In the genomic region with DNA sequence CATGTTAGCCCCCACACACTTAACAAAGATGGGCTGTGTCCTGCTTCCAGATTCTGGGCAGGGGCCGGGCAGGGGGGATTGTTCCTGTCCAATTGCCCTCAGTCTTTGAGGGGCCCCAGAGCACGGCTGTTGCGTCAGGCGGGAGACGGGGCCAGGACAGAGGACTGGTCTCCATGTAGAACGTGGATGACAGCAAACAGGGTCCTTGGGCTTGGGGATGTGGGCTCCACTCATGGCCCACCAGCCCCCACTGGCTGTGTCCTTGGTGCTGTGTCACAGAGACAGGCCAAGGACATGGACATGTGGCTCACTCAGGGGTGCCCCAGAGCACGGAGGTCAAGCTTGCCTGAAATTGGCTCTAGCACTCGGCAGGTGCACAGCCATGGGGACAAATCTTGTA, we compare ENCODE assay signal across 16 cellular contexts. TPM values are rescaled to one million over a fixed set of nuclear protein-coding genes. Genes with fewer than 3 reads are reported as not detected.
"Had no signal": no experiment of that assay in that cellular context is flagged by ENCODE, and none has a peak within 500 bp of the region (broad histone marks: within the 10 kb centered on the region; RNA-seq: fewer than 3 reads in every experiment).

No MANE protein-coding gene starts in this region.

- H3K4me3 ChIP-seq: ascending aorta, breast epithelium, hepatocyte, stomach had no signal

- H3K36me3 ChIP-seq: breast epithelium had no signal

- H3K27me3 ChIP-seq: ascending aorta, breast epithelium, hepatocyte, stomach had no signal

- H3K27ac ChIP-seq: ascending aorta, breast epithelium, hepatocyte, stomach had no signal

- ATAC-seq: activated CD4-positive, CD25-positive, alpha-beta regulatory T cell treated with anti-CD3 and anti-CD28 coated beads, Interleukin-2, amount 50 U/mL, for 24 hours; activated naive CD8-positive, alpha-beta T cell treated with anti-CD3 and anti-CD28 coated beads, Interleukin-2, amount 50 U/mL, for 24 hours; activated T-helper 17 cell treated with anti-CD3 and anti-CD28 coated beads, Interleukin-2, amount 50 U/mL, for 72 hours; naive thymus-derived CD8-positive, alpha-beta T cell; sciatic nerve had no signal

- H3K9me3 ChIP-seq: ascending aorta, breast epithelium, stomach had no signal

- DNase-seq: activated CD4-positive, alpha-beta T cell treated with anti-CD3 and anti-CD28 coated beads, Interleukin-2, amount 50 U/mL, for 1 hour; activated naive CD4-positive, alpha-beta T cell treated with anti-CD3 and anti-CD28 coated beads for 36 hours; activated naive CD8-positive, alpha-beta T cell treated with anti-CD3 and anti-CD28 coated beads, Interleukin-2, amount 50 U/mL, for 24 hours; activated T-cell treated with anti-CD3 and anti-CD28 coated beads for 4 hours; mesenchymal stem cell; naive thymus-derived CD8-positive, alpha-beta T cell; stimulated activated CD4-positive, alpha-beta T cell treated with anti-CD3 and anti-CD28 coated beads, Interleukin-1b, Interleukin-23, amount 100 ng/mL, for 48 hours; stomach; T-helper 1 cell; T1000 had no signal

RNA-seq across cellular contexts. Expression of a gene that starts 14.3 kb away (rescaled TPM):
- total RNA-seq: naive thymus-derived CD8-positive, alpha-beta T cell had no signal
